ENCODE assay signal across 14 cellular contexts in the genomic region with DNA sequence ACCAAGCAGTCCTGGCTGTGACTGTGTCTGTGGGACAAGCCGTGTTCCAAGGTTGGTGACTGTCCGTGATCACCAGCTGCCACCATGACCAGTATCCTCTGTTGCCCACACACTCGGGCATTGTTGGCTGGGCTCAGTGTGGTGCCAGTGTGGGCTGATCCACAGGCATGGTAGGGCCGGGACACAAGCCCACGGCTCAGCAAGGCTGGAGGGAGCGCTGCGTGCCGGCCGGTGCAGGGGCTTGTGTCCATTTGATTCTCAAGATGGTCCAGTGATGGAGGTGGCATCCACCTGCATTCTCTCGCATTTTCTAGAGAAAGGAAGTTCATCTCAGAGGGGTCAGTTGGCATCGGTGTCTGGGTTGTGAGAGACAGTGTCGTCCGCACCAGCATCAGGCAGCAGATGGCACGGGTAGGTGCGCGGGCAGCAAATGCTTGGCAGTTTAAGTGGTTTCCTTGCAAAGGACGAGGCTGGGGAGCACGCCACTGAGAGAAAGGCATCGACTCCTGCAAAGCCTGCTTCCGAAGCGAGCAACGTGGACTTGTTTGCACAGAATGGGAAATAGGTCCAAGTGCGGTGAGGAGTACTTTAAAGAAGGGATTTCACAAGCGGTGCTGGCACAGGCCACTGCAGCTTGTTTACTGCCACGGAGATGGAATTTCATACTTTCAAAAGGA. TPM values are rescaled to one million over a fixed set of nuclear protein-coding genes. Genes with fewer than 3 reads are reported as not detected.
A peak's percentile ranks its signal among the peaks of the same experiment; 100 is the strongest.
DNase-seq lines count a peak whose midpoint lies in the region; ATAC-seq and TF ChIP-seq lines count a peak whose summit lies in the region.
"Had no signal": no experiment of that assay in that cellular context is flagged by ENCODE, and none has a peak within 500 bp of the region (broad histone marks: within the 10 kb centered on the region; RNA-seq: fewer than 3 reads in every experiment).

No MANE protein-coding gene starts in this region.

- H3K27ac Mint-ChIP-seq in activated CD4-positive, alpha-beta memory T cell treated with anti-CD3 and anti-CD28 coated beads for 36 hours, result no peak overlapping the region
- no peak overlapping the region for H3K27ac Mint-ChIP-seq in activated CD4-positive, alpha-beta memory T cell treated with anti-CD3 and anti-CD28 coated beads, Interleukin-2, amount 10 ng/mL, durations not matched to agents 7 days and 5 days
- H3K27ac Mint-ChIP-seq in natural killer cell, result peak overlapping the region in 1 of 2 donors; percentile 78
- no peak overlapping the region for H3K27ac Mint-ChIP-seq in naive thymus-derived CD4-positive, alpha-beta T cell
- H3K27ac Mint-ChIP-seq: activated CD8-positive, alpha-beta T cell treated with anti-CD3 and anti-CD28 coated beads for 36 hours; IgD-negative memory B cell had no signal

- H3K36me3 ChIP-seq in fibroblast of lung (ENCODE audit: control insufficient read depth, insufficient read depth, low read length) (peaks cover 7% of the 10 kb centered on the region), vagina (no peaks in the 10 kb centered on the region)
- H3K36me3 ChIP-seq in naive thymus-derived CD4-positive, alpha-beta T cell (ENCODE audit: control insufficient read depth in 2 of 3, insufficient read depth in 3 of 3, low read length in 3 of 3), result no peaks in the 10 kb centered on the region
- H3K36me3 ChIP-seq: BLaER1 had no signal

- no peak overlapping the region for H3K4me3 Mint-ChIP-seq in activated CD4-positive, alpha-beta memory T cell treated with anti-CD3 and anti-CD28 coated beads for 36 hours
- no peak overlapping the region for H3K4me3 Mint-ChIP-seq in activated CD4-positive, alpha-beta memory T cell treated with anti-CD3 and anti-CD28 coated beads, Interleukin-2, amount 10 ng/mL, durations not matched to agents 7 days and 5 days
- no peak overlapping the region for H3K4me3 Mint-ChIP-seq in natural killer cell
- H3K4me3 Mint-ChIP-seq in naive thymus-derived CD4-positive, alpha-beta T cell, result no peak overlapping the region
- H3K4me3 Mint-ChIP-seq: activated CD8-positive, alpha-beta T cell treated with anti-CD3 and anti-CD28 coated beads for 36 hours; IgD-negative memory B cell had no signal

- H3K9me3 Mint-ChIP-seq in activated CD4-positive, alpha-beta memory T cell treated with anti-CD3 and anti-CD28 coated beads for 36 hours, result no peaks in the 10 kb centered on the region
- H3K9me3 Mint-ChIP-seq in activated CD4-positive, alpha-beta memory T cell treated with anti-CD3 and anti-CD28 coated beads, Interleukin-2, amount 10 ng/mL, durations not matched to agents 7 days and 5 days, result peaks cover 5% of the 10 kb centered on the region
- H3K9me3 Mint-ChIP-seq in natural killer cell, result peaks cover 0 to 5% of the 10 kb centered on the region in 2 donors
- H3K9me3 Mint-ChIP-seq in naive thymus-derived CD4-positive, alpha-beta T cell, result peaks cover 0 to 4% (median 0%) of the 10 kb centered on the region in 11 donors
- H3K9me3 Mint-ChIP-seq: IgD-negative memory B cell had no signal

- intact Hi-C loops in activated CD4-positive, alpha-beta memory T cell treated with anti-CD3 and anti-CD28 coated beads for 36 hours (cut with micrococcal nuclease), result no loop called here
- intact Hi-C loops in natural killer cell (cut with micrococcal nuclease), result no loop called here
- intact Hi-C loops in vagina (cut with DNase I), result no loop called here
- intact Hi-C loops in naive thymus-derived CD4-positive, alpha-beta T cell (cut with micrococcal nuclease), result no loop called here

- peaks cover 5% of the 10 kb centered on the region for H3K27me3 Mint-ChIP-seq in activated CD4-positive, alpha-beta memory T cell treated with anti-CD3 and anti-CD28 coated beads for 36 hours
- peaks cover 4% of the 10 kb centered on the region for H3K27me3 Mint-ChIP-seq in activated CD4-positive, alpha-beta memory T cell treated with anti-CD3 and anti-CD28 coated beads, Interleukin-2, amount 10 ng/mL, durations not matched to agents 7 days and 5 days
- H3K27me3 Mint-ChIP-seq in natural killer cell (ENCODE audit: low read depth in 2 of 2), result no peaks in the 10 kb centered on the region
- H3K27me3 Mint-ChIP-seq in naive thymus-derived CD4-positive, alpha-beta T cell, result peaks cover 2 to 30% (median 10%) of the 10 kb centered on the region in 5 donors

- H3K4me3 ChIP-seq in fibroblast of lung (replicated peaks in 1 of 4; ENCODE audit: control extremely low read depth in 1 of 4, insufficient read depth in 1 of 4, low read depth in 3 of 4, low read length in 4 of 4), result peak overlapping the region in 1 of 4 experiments; percentile 6
- peak overlapping the region in 1 of 2 donors; percentile 22 for H3K4me3 ChIP-seq in vagina
- H3K4me3 ChIP-seq in naive thymus-derived CD4-positive, alpha-beta T cell (ENCODE audit: low read length), result no peak overlapping the region
- H3K4me3 ChIP-seq: BLaER1 had no signal

- H4K20me1 ChIP-seq in fibroblast of lung (ENCODE audit: control insufficient read depth, extremely low read depth, insufficient read depth, low read length), result no peaks in the 10 kb centered on the region
- H4K20me1 ChIP-seq: BLaER1 had no signal

- ATAC-seq in natural killer cell, result peak in 2 of 3 donors; percentile 5 to 6
- no peak for ATAC-seq in HG03354 (IDR thresholded peaks at IDR 0.05; ENCODE audit: poor library complexity, severe bottlenecking, unreplicated experiment)
- no peak for ATAC-seq in GM21381 (IDR thresholded peaks at IDR 0.05; ENCODE audit: unreplicated experiment)
- ATAC-seq in naive thymus-derived CD4-positive, alpha-beta T cell, result no peak

- H3K9me3 ChIP-seq in fibroblast of lung (ENCODE audit: control insufficient read depth, insufficient read depth, low read depth, low read length), result no peaks in the 10 kb centered on the region
- no peaks in the 10 kb centered on the region for H3K9me3 ChIP-seq in vagina
- H3K9me3 ChIP-seq in naive thymus-derived CD4-positive, alpha-beta T cell (ENCODE audit: control insufficient read depth in 2 of 3, low read length in 3 of 3), result no peaks in the 10 kb centered on the region

- no peaks in the 10 kb centered on the region for H3K36me3 Mint-ChIP-seq in activated CD4-positive, alpha-beta memory T cell treated with anti-CD3 and anti-CD28 coated beads for 36 hours
- H3K36me3 Mint-ChIP-seq in activated CD4-positive, alpha-beta memory T cell treated with anti-CD3 and anti-CD28 coated beads, Interleukin-2, amount 10 ng/mL, durations not matched to agents 7 days and 5 days (ENCODE audit: low read depth), result peaks cover 2% of the 10 kb centered on the region
- H3K36me3 Mint-ChIP-seq in natural killer cell, result no peaks in the 10 kb centered on the region
- no peaks in the 10 kb centered on the region for H3K36me3 Mint-ChIP-seq in naive thymus-derived CD4-positive, alpha-beta T cell
- H3K36me3 Mint-ChIP-seq: IgD-negative memory B cell had no signal

- no peak overlapping the region for H3K9ac ChIP-seq in fibroblast of lung (ENCODE audit: insufficient read depth, low read length)
- H3K9ac ChIP-seq: BLaER1 had no signal

- POLR2A ChIA-PET in activated CD4-positive, alpha-beta memory T cell treated with anti-CD3 and anti-CD28 coated beads for 36 hours (lab: Charles Lee), result no interaction called here
- POLR2A ChIA-PET in activated CD4-positive, alpha-beta memory T cell treated with anti-CD3 and anti-CD28 coated beads, Interleukin-2, amount 10 ng/mL, durations not matched to agents 7 days and 5 days (lab: Charles Lee), result no interaction called here
- POLR2A ChIA-PET in naive thymus-derived CD4-positive, alpha-beta T cell (lab: Charles Lee), result no interaction called here

- no peak for TF ChIP-seq POLR2A in vagina (IDR thresholded peaks at IDR 0.05)

- TF ChIP-seq CTCF in fibroblast of lung (conservative IDR thresholded peaks at IDR 0.05 in 1 of 2, IDR thresholded peaks at IDR 0.05 in 1 of 2; ENCODE audit: low read depth in 1 of 2, low read length in 2 of 2) (no peak), natural killer cell (IDR thresholded peaks at IDR 0.05) (no peak), vagina (IDR thresholded peaks at IDR 0.05) (no peak)

- H3K27ac ChIP-seq in fibroblast of lung (ENCODE audit: insufficient read depth, low read length) (peak overlapping the region; percentile 24), vagina (peak overlapping the region; percentile 94)
- H3K27ac ChIP-seq in naive thymus-derived CD4-positive, alpha-beta T cell (ENCODE audit: low read depth, low read length), result no peak overlapping the region
- H3K27ac ChIP-seq: BLaER1 had no signal

- H3K27me3 ChIP-seq in fibroblast of lung (ENCODE audit: control insufficient read depth, insufficient read depth, low read length) (no peaks in the 10 kb centered on the region), vagina (no peaks in the 10 kb centered on the region)
- no peaks in the 10 kb centered on the region for H3K27me3 ChIP-seq in naive thymus-derived CD4-positive, alpha-beta T cell (ENCODE audit: control insufficient read depth in 2 of 2, insufficient read depth in 2 of 2, low read length in 2 of 2)
- H3K27me3 ChIP-seq: BLaER1 had no signal

- peaks cover 3% of the 10 kb centered on the region for H3K4me1 Mint-ChIP-seq in activated CD4-positive, alpha-beta memory T cell treated with anti-CD3 and anti-CD28 coated beads for 36 hours (ENCODE audit: low read depth)
- H3K4me1 Mint-ChIP-seq in activated CD4-positive, alpha-beta memory T cell treated with anti-CD3 and anti-CD28 coated beads, Interleukin-2, amount 10 ng/mL, durations not matched to agents 7 days and 5 days, result peaks cover 2% of the 10 kb centered on the region
- peaks cover 4 to 5% of the 10 kb centered on the region in 2 donors for H3K4me1 Mint-ChIP-seq in natural killer cell
- H3K4me1 Mint-ChIP-seq in naive thymus-derived CD4-positive, alpha-beta T cell, result peaks cover 0 to 5% (median 0%) of the 10 kb centered on the region in 7 donors
- H3K4me1 Mint-ChIP-seq: IgD-negative memory B cell had no signal

- H3K4me2 ChIP-seq in fibroblast of lung (ENCODE audit: extremely low read depth, insufficient read depth, low read length), result peak overlapping the region; percentile 15
- H3K4me2 ChIP-seq: BLaER1 had no signal

- H3K79me2 ChIP-seq in fibroblast of lung (ENCODE audit: control insufficient read depth, insufficient read depth, low read length), result peaks cover 66% of the 10 kb centered on the region

- H3K4me1 ChIP-seq in fibroblast of lung (ENCODE audit: control insufficient read depth, extremely low read depth, insufficient read depth, low read length) (peaks cover 41% of the 10 kb centered on the region), vagina (peaks cover 78% of the 10 kb centered on the region)
- H3K4me1 ChIP-seq in naive thymus-derived CD4-positive, alpha-beta T cell (ENCODE audit: control insufficient read depth in 2 of 2, insufficient read depth in 2 of 2, low read length in 2 of 2), result no peaks in the 10 kb centered on the region

- CTCF ChIA-PET in activated CD4-positive, alpha-beta memory T cell treated with anti-CD3 and anti-CD28 coated beads for 36 hours (lab: Charles Lee), result no interaction called here
- CTCF ChIA-PET in activated CD4-positive, alpha-beta memory T cell treated with anti-CD3 and anti-CD28 coated beads, Interleukin-2, amount 10 ng/mL, durations not matched to agents 7 days and 5 days (lab: Charles Lee), result no interaction called here
- CTCF ChIA-PET in naive thymus-derived CD4-positive, alpha-beta T cell (lab: Charles Lee), result no interaction called here

- DNase-seq in activated CD4-positive, alpha-beta memory T cell treated with anti-CD3 and anti-CD28 coated beads for 36 hours, result peak; percentile 7
- DNase-seq in activated CD4-positive, alpha-beta memory T cell treated with anti-CD3 and anti-CD28 coated beads, Interleukin-2, amount 10 ng/mL, durations not matched to agents 7 days and 5 days, result no peak
- DNase-seq in fibroblast of lung (ENCODE audit: low read depth in 2 of 2) (peak; percentile 60 to 93), natural killer cell (no peak), vagina (ENCODE audit: extremely low spot score in 2 of 2) (no peak)
- DNase-seq in naive thymus-derived CD4-positive, alpha-beta T cell, result no peak
- DNase-seq: amygdala, NCI-H2227 treated with DMSO at 0.1 percent for 48 hours had no signal

- H2AFZ ChIP-seq in fibroblast of lung (ENCODE audit: low read length), result no peak overlapping the region

RNA-seq across cellular contexts. Expression of a gene that starts 20.9 kb away (rescaled TPM):
- total RNA-seq in activated CD4-positive, alpha-beta memory T cell treated with anti-CD3 and anti-CD28 coated beads for 36 hours, result not detected
- not detected for total RNA-seq in activated CD4-positive, alpha-beta memory T cell treated with anti-CD3 and anti-CD28 coated beads, Interleukin-2, amount 10 ng/mL, durations not matched to agents 7 days and 5 days
- total RNA-seq in fibroblast of lung, result 36.0 and 118 TPM in 2 replicates
- 85.2 and 97.7 TPM in 2 replicates for polyA plus RNA-seq in fibroblast of lung
- polyA plus RNA-seq in fibroblast of lung (2012), result 83.8 and 115 TPM in 2 replicates
- 24.2 and 33.9 TPM in 2 replicates for polyA minus RNA-seq in fibroblast of lung (ENCODE audit: low replicate concordance)
- not detected for total RNA-seq in natural killer cell
- 214 TPM for total RNA-seq in vagina
- total RNA-seq in naive thymus-derived CD4-positive, alpha-beta T cell, result not detected
- not detected for polyA plus RNA-seq in naive thymus-derived CD4-positive, alpha-beta T cell
- total RNA-seq: activated CD8-positive, alpha-beta T cell treated with anti-CD3 and anti-CD28 coated beads for 36 hours; SK-MEL-5 had no signal
- polyA plus RNA-seq: IgD-negative memory B cell had no signal

Comparison
In these comparisons a context has a peak if more than half of its experiments do, and no peak if none do; other contexts are left out.
1. DNase-seq: peak in activated CD4-positive, alpha-beta memory T cell treated with anti-CD3 and anti-CD28 coated beads for 36 hours (single experiment) and fibroblast of lung (2 of 2); none in activated CD4-positive, alpha-beta memory T cell treated with anti-CD3 and anti-CD28 coated beads, Interleukin-2, amount 10 ng/mL, durations not matched to agents 7 days and 5 days (single experiment), natural killer cell (single experiment), vagina (0 of 2) and naive thymus-derived CD4-positive, alpha-beta T cell (0 of 9).
2. ATAC-seq: peak in natural killer cell (2 of 3); none in HG03354 (single experiment), GM21381 (single experiment) and naive thymus-derived CD4-positive, alpha-beta T cell (single experiment).
3. RNA of a gene that starts 20.9 kb away (total RNA-seq): 214 TPM in vagina (single experiment) and 36.0 to 118 TPM in fibroblast of lung; not detected in activated CD4-positive, alpha-beta memory T cell treated with anti-CD3 and anti-CD28 coated beads for 36 hours, not detected in activated CD4-positive, alpha-beta memory T cell treated with anti-CD3 and anti-CD28 coated beads, Interleukin-2, amount 10 ng/mL, durations not matched to agents 7 days and 5 days, not detected in natural killer cell and not detected in naive thymus-derived CD4-positive, alpha-beta T cell; every median in the first group is over 10 times any median in the second.